In genomic region chr15:58078591-58078990, GRCh38 we compare ENCODE assay signal across 22 cellular contexts. TPM values are rescaled to one million over a fixed set of nuclear protein-coding genes. Genes with fewer than 3 reads are reported as not detected.
A peak's percentile ranks its signal among the peaks of the same experiment; 100 is the strongest.
DNase-seq lines count a peak whose midpoint lies in the region; ATAC-seq, FAIRE-seq and TF ChIP-seq lines count a peak whose summit lies in the region.
"Had no signal": no experiment of that assay in that cellular context is flagged by ENCODE, and none has a peak within 500 bp of the region (broad histone marks: within the 10 kb centered on the region; RNA-seq: fewer than 3 reads in every experiment).

No MANE protein-coding gene starts in this region.

- H3K9me1 ChIP-seq in K562 (ENCODE audit: control insufficient read depth, insufficient read depth, low read length), result no peaks in the 10 kb centered on the region

- H3K9me3 ChIP-seq in K562 (replicated peaks; ENCODE audit: control insufficient read depth, insufficient read depth, low read depth, low read length), result no peaks in the 10 kb centered on the region
- H3K9me3 ChIP-seq: Caco-2 had no signal

- TF ChIP-seq EP300 in K562 (IDR thresholded peaks at IDR 0.05; ENCODE audit: low read length), result no peak

- no peak for TF ChIP-seq CTCF in K562 (IDR thresholded peaks at IDR 0.05 in 2 of 3, conservative IDR thresholded peaks at IDR 0.05 in 1 of 3; ENCODE audit: insufficient read depth in 2 of 3, low read depth in 1 of 3, low read length in 3 of 3)

- no TSS peak for BruUV-seq in K562 (replicated peaks; lab: Mats Ljungman, UMichigan)

- intact Hi-C loops in K562 (cut with micrococcal nuclease), result no loop called here

- no peaks in the 10 kb centered on the region for H4K20me1 ChIP-seq in K562 (replicated peaks; ENCODE audit: control insufficient read depth, insufficient read depth, low read length)

- no peaks in the 10 kb centered on the region for H3K36me3 ChIP-seq in K562 (ENCODE audit: control insufficient read depth, insufficient read depth, low read length)

- H3K27ac ChIP-seq in K562 (ENCODE audit: extremely low read depth, low read depth, low read length), result no peak overlapping the region
- H3K27ac ChIP-seq: C4-2B had no signal

- H3K79me2 ChIP-seq in K562 (ENCODE audit: control insufficient read depth, insufficient read depth, low read length), result no peaks in the 10 kb centered on the region

- H2AFZ ChIP-seq in K562 (ENCODE audit: low read depth, low read length), result peak overlapping the region; percentile 94

- ATAC-seq in K562 (peak; percentile 24; the same call in 2 of the 3 replicates), GM21723 (IDR thresholded peaks at IDR 0.05; ENCODE audit: unreplicated experiment) (no peak)

- TF ChIP-seq RAD21 in K562 (CRISPR knock-in tag; conservative IDR thresholded peaks at IDR 0.05 in 1 of 2, IDR thresholded peaks at IDR 0.05 in 1 of 2), result no peak

- peak overlapping the region in 1 of 2 experiments; percentile 67; a peak in 1 of 4 replicates for H3K9ac ChIP-seq in K562 (ENCODE audit: insufficient read depth in 1 of 2, low read depth in 2 of 2, low read length in 2 of 2)

- FAIRE-seq in K562 (lab: Jason Lieb, UNC), result no peak
- FAIRE-seq: A204.1, D721Med, G401.6, GM12892, GM18507, H1, HTR-8/SVneo had no signal

- DNase-seq in GM03348 (ENCODE audit: low spot score) (peak; percentile 5), LHCN-M2 (ENCODE audit: low read depth) (peak; percentile 24), K562 (ENCODE audit: extremely low read depth in 1 of 4, low spot score in 3 of 4) (no peak), myocyte (ENCODE audit: low read depth) (peak; percentile 52), erythroblast (lab: John Stamatoyannopoulos, UW) (no peak), ureter (ENCODE audit: low spot score) (no peak), HuH-7 (ENCODE audit: low spot score) (no peak)
- DNase-seq: ACHN; Caco-2; CD4-positive, alpha-beta T cell; H9 had no signal

- no peaks in the 10 kb centered on the region for H3K27me3 ChIP-seq in K562 (ENCODE audit: control insufficient read depth in 2 of 2, insufficient read depth in 2 of 2, low read length in 2 of 2)

- H3K4me3 ChIP-seq in K562, result no peak overlapping the region

- POLR2A ChIA-PET in K562 (lab: Yijun Ruan, JAX), result no interaction called here

- in situ Hi-C loops in K562 (cut with MboI), result loop anchor here (5.0 kb wide), 2 partner anchors 34 to 104 kb away; no protein-coding TSS in a partner anchor

- peaks cover 0 to 35% of the 10 kb centered on the region in 2 experiments; a peak in 4 of 5 replicates for H3K4me1 ChIP-seq in K562 (replicated peaks in 1 of 2; ENCODE audit: control insufficient read depth in 2 of 2, insufficient read depth in 2 of 2, low read length in 2 of 2)
- H3K4me1 ChIP-seq: Caco-2 had no signal

- no peak for TF ChIP-seq POLR2A in K562 (conservative IDR thresholded peaks at IDR 0.05)
- TF ChIP-seq POLR2A in erythroblast (IDR thresholded peaks at IDR 0.05; ENCODE audit: low read length), result no peak

- H3K4me2 ChIP-seq in K562 (ENCODE audit: insufficient read depth, low read length), result no peak overlapping the region

- CTCF ChIA-PET in K562 (lab: Yijun Ruan, JAX; ENCODE audit: low intra/inter-chr PET ratio), result interaction anchor here (0.6 to 4.1 kb wide), 2 partner anchors 21 to 104 kb away, joined by 3 to 32 read pairs; no protein-coding TSS in a partner anchor

TF ChIP-seq in K562, 482 proteins besides CTCF, POLR2A, EP300 and RAD21:
- no peak for TF ChIP-seq CBX8 (IDR thresholded peaks at IDR 0.05; ENCODE audit: borderline replicate concordance, extremely low read depth, low read depth, low read length, poor library complexity, severe bottlenecking)

RNA-seq across cellular contexts. Expression of gene ALDH1A2, which starts 13.1 kb away (rescaled TPM):
- total RNA-seq in LHCN-M2 (2014; rRNA removed) (0.46 and 0.77 TPM in 2 replicates), K562 (2014; rRNA removed) (231 and 291 TPM in 2 replicates), K562 (2014; rRNA removed; fragmentation: Illumina TruSeq; extraction: Trizol) (333 and 354 TPM in 2 replicates), K562 (2015; rRNA removed; fragmentation: Illumina TruSeq; extraction: Trizol) (328 and 338 TPM in 2 replicates), K562 (2021) (393 and 398 TPM in 2 replicates), myocyte (2.9 and 5.9 TPM in 2 replicates), ureter (72.7 TPM)
- 0.81 TPM for polyA plus RNA-seq in LHCN-M2 (2012)
- 198 and 216 TPM in 2 replicates for total RNA-seq in K562 (2011; cell fraction: chromatin; rRNA removed; ENCODE audit: low replicate concordance)
- total RNA-seq in K562 (2011; cell fraction: nucleolus; rRNA removed), result 93.6 and 103 TPM in 2 replicates
- total RNA-seq in K562 (2011; cell fraction: nucleoplasm; rRNA removed), result 137 and 198 TPM in 2 replicates
- polyA plus RNA-seq in K562 (2011; rRNA removed) (357 and 368 TPM in 2 replicates), K562 (2014; fragmentation: Illumina TruSeq; extraction: Trizol) (310 and 328 TPM in 2 replicates), K562 (2014; fragmentation: Nextera tagmentation; extraction: Ambion mirVana) (100 to 1,000 TPM; 115 to 185 TPM), K562 (2014; rRNA removed) (347 and 404 TPM in 2 replicates)
- polyA plus RNA-seq in K562 (2011; cell fraction: cytosol; rRNA removed), result 230 and 238 TPM in 2 replicates
- polyA plus RNA-seq in K562 (2011; cell fraction: nucleus; rRNA removed), result 194 and 196 TPM in 2 replicates
- polyA plus RNA-seq in K562 (2012), result 303 and 340 TPM in 2 replicates
- polyA minus RNA-seq in K562 (2011; rRNA and poly(A)+ RNA removed), result 402 and 407 TPM in 2 replicates
- 228 and 368 TPM in 2 replicates for polyA minus RNA-seq in K562 (2011; cell fraction: cytosol; rRNA and poly(A)+ RNA removed)
- polyA minus RNA-seq in K562 (2011; cell fraction: nucleus; rRNA and poly(A)+ RNA removed), result 133 and 189 TPM in 2 replicates
- polyA plus RNA-seq in myocyte (2012), result 4.0 TPM
- total RNA-seq: CD4-positive, alpha-beta T cell had no signal
- polyA plus RNA-seq: IgD-negative memory B cell had no signal

RNA-seq across cellular contexts. Expression of gene AQP9, which starts 59.6 kb away (rescaled TPM):
- not detected in 2 replicates for total RNA-seq in LHCN-M2 (2014; rRNA removed)
- not detected for polyA plus RNA-seq in LHCN-M2 (2012)
- 0.32 and 0.81 TPM in 2 replicates for total RNA-seq in K562 (2011; cell fraction: chromatin; rRNA removed; ENCODE audit: low replicate concordance)
- 0.17 and 0.39 TPM in 2 replicates for total RNA-seq in K562 (2011; cell fraction: nucleolus; rRNA removed)
- total RNA-seq in K562 (2011; cell fraction: nucleoplasm; rRNA removed), result 0.29 TPM in 1 of 2 replicates, not detected in the other
- total RNA-seq in K562 (2014; rRNA removed), result 0.05 TPM in 1 of 2 replicates, not detected in the other
- total RNA-seq in K562 (2014; rRNA removed; fragmentation: Illumina TruSeq; extraction: Trizol), result 0.06 TPM in 1 of 2 replicates, not detected in the other
- 0.07 TPM in 1 of 2 replicates, not detected in the other for total RNA-seq in K562 (2015; rRNA removed; fragmentation: Illumina TruSeq; extraction: Trizol)
- total RNA-seq in K562 (2021), result 0.09 TPM in 1 of 2 replicates, not detected in the other
- 0.04 and 0.07 TPM in 2 replicates for polyA plus RNA-seq in K562 (2011; rRNA removed)
- polyA plus RNA-seq in K562 (2011; cell fraction: cytosol; rRNA removed), result 0.04 TPM in 1 of 2 replicates, not detected in the other
- polyA plus RNA-seq in K562 (2011; cell fraction: nucleus; rRNA removed), result 0.20 and 0.31 TPM in 2 replicates
- 0.08 and 0.53 TPM in 2 replicates for polyA plus RNA-seq in K562 (2012)
- polyA plus RNA-seq in K562 (2014; fragmentation: Illumina TruSeq; extraction: Trizol), result not detected in 2 replicates
- under 1 TPM in 1 of 2 experiments, not detected in 1; 0.08 TPM for polyA plus RNA-seq in K562 (2014; fragmentation: Nextera tagmentation; extraction: Ambion mirVana)
- 0.33 TPM in 1 of 2 replicates, not detected in the other for polyA plus RNA-seq in K562 (2014; rRNA removed)
- 0.12 TPM in 1 of 2 replicates, not detected in the other for polyA minus RNA-seq in K562 (2011; rRNA and poly(A)+ RNA removed)
- polyA minus RNA-seq in K562 (2011; cell fraction: cytosol; rRNA and poly(A)+ RNA removed), result not detected in 2 replicates
- not detected in 2 replicates for polyA minus RNA-seq in K562 (2011; cell fraction: nucleus; rRNA and poly(A)+ RNA removed)
- total RNA-seq in myocyte, result 0.13 TPM in 1 of 2 replicates, not detected in the other
- 0.08 TPM for polyA plus RNA-seq in myocyte (2012)
- 0.49 TPM for total RNA-seq in ureter
- total RNA-seq: Caco-2, H1, H9 had no signal
- polyA plus RNA-seq: BJ, H1, IgD-negative memory B cell had no signal

Comparison
In these comparisons a context has a peak if more than half of its experiments do, and no peak if none do; other contexts are left out.
1. DNase-seq: peak in GM03348 (single experiment), LHCN-M2 (single experiment) and myocyte (single experiment); none in K562 (0 of 4), erythroblast (0 of 2), ureter (single experiment) and HuH-7 (single experiment).
2. RNA of gene ALDH1A2, which starts 13.1 kb away (total RNA-seq): 93.6 to 398 TPM in K562 and 72.7 TPM in ureter (single experiment); 2.9 to 5.9 TPM in myocyte and 0.46 to 0.77 TPM in LHCN-M2; every median in the first group is over 10 times any median in the second.